1 cellular context compared by ENCODE assay signal in the genomic region with DNA sequence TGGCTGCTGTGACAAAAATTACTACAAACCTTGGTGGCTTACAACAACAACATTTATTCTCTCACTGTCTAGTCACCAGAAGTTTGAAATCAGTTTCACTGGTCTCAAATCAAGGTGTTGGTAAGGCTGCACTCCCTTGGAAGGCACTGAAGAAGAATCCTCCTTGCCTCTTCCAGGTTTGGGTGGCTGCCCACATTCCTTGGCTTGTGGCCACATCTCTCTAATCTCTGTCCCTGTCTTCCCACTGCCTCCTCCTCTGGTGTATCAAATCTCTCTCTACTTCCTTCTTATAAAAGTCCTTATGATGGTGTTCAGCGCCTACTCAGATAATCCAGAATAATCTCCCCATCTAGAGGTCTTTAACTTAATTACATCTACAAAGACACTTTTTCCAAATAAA.
TF ChIP-seq lines count a peak whose summit lies in the region.

No MANE protein-coding gene starts in this region.

TF ChIP-seq in SK-N-SH, 30 proteins besides CTCF, POLR2A, EP300 and RAD21 (continued from another document):
- TF ChIP-seq MEF2A (IDR thresholded peaks at IDR 0.05; ENCODE audit: borderline replicate concordance, low read depth) (no peak), RCOR1 (IDR thresholded peaks at IDR 0.05; ENCODE audit: low read length) (no peak)
TF ChIP-seq in SK-N-SH: peak in this region for 0.
